2 cellular contexts compared by ENCODE assay signal in genomic region chr6:141752677-141753076, GRCh38.
TF ChIP-seq lines count a peak whose summit lies in the region.

No MANE protein-coding gene starts in this region.

TF ChIP-seq in liver, 16 proteins besides CTCF, POLR2A, EP300 and RAD21:
- TF ChIP-seq GABPA (IDR thresholded peaks at IDR 0.05 in 1 of 2, conservative IDR thresholded peaks at IDR 0.05 in 1 of 2): no peak
- TF ChIP-seq, protein P1, sequence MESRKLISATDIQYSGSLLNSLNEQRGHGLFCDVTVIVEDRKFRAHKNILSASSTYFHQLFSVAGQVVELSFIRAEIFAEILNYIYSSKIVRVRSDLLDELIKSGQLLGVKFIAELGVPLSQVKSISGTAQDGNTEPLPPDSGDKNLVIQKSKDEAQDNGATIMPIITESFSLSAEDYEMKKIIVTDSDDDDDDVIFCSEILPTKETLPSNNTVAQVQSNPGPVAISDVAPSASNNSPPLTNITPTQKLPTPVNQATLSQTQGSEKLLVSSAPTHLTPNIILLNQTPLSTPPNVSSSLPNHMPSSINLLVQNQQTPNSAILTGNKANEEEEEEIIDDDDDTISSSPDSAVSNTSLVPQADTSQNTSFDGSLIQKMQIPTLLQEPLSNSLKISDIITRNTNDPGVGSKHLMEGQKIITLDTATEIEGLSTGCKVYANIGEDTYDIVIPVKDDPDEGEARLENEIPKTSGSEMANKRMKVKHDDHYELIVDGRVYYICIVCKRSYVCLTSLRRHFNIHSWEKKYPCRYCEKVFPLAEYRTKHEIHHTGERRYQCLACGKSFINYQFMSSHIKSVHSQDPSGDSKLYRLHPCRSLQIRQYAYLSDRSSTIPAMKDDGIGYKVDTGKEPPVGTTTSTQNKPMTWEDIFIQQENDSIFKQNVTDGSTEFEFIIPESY (IDR thresholded peaks at IDR 0.05): peak; percentile 58
- no peak for TF ChIP-seq FOXA1 (IDR thresholded peaks at IDR 0.05)
- TF ChIP-seq SP1 (IDR thresholded peaks at IDR 0.05): peak; percentile 63
- TF ChIP-seq TAF1 (conservative IDR thresholded peaks at IDR 0.05): no peak
- TF ChIP-seq EGR1 (IDR thresholded peaks at IDR 0.05; ENCODE audit: low read depth in 2 of 2): no peak
- TF ChIP-seq HNF4G (IDR thresholded peaks at IDR 0.05): no peak
- TF ChIP-seq, protein P2, sequence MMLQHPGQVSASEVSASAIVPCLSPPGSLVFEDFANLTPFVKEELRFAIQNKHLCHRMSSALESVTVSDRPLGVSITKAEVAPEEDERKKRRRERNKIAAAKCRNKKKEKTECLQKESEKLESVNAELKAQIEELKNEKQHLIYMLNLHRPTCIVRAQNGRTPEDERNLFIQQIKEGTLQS (IDR thresholded peaks at IDR 0.05): peak; percentile 87
- TF ChIP-seq JUND (IDR thresholded peaks at IDR 0.05): no peak
- peak; percentile 27 to 56 for TF ChIP-seq RXRA (IDR thresholded peaks at IDR 0.05)
- TF ChIP-seq HNF4A (conservative IDR thresholded peaks at IDR 0.05): peak; percentile 39 to 55
- TF ChIP-seq MAX (IDR thresholded peaks at IDR 0.05): peak; percentile 68
- TF ChIP-seq YY1 (IDR thresholded peaks at IDR 0.05): peak; percentile 71
- no peak for TF ChIP-seq NR2F2 (IDR thresholded peaks at IDR 0.05)
- TF ChIP-seq FOXA2 (IDR thresholded peaks at IDR 0.05): peak; percentile 43
- no peak for TF ChIP-seq REST (IDR thresholded peaks at IDR 0.05)

TF ChIP-seq in HepG2, 621 proteins besides CTCF, POLR2A, EP300 and RAD21:
- TF ChIP-seq SYNCRIP (IDR thresholded peaks at IDR 0.05; ENCODE audit: insufficient read depth, low read depth, low read length) (no peak), ZFP36 (IDR thresholded peaks at IDR 0.05; ENCODE audit: borderline replicate concordance, low read depth, low read length, partially characterized antibody) (no peak), BCL3 (CRISPR knock-in tag; IDR thresholded peaks at IDR 0.05) (no peak), ZNF329 (CRISPR knock-in tag; IDR thresholded peaks at IDR 0.05; ENCODE audit: low read depth) (no peak), ZNF597 (CRISPR knock-in tag; IDR thresholded peaks at IDR 0.05) (no peak)
